In genomic region chr6:122631571-122632249, GRCh38 we compare ENCODE assay signal across 19 cellular contexts. TPM values are rescaled to one million over a fixed set of nuclear protein-coding genes. Genes with fewer than 3 reads are reported as not detected.
DNase-seq lines count a peak whose midpoint lies in the region; ATAC-seq, FAIRE-seq and TF ChIP-seq lines count a peak whose summit lies in the region.
"Had no signal": no experiment of that assay in that cellular context is flagged by ENCODE, and none has a peak within 500 bp of the region (broad histone marks: within the 10 kb centered on the region; RNA-seq: fewer than 3 reads in every experiment).

No MANE protein-coding gene starts in this region.

- H3K27ac Mint-ChIP-seq in chondrocyte (ENCODE audit: unreplicated experiment): peak overlapping the region; percentile 30
- H3K27ac Mint-ChIP-seq: B cell; CD4-positive, alpha-beta memory T cell; H9 had no signal

- no peak for FAIRE-seq in frontal cortex (lab: Jason Lieb, UNC)
- FAIRE-seq: A204.1, G401.6, GM12891 had no signal

- no peak for TF ChIP-seq CTCF in RWPE2 (IDR thresholded peaks at IDR 0.05; ENCODE audit: poor library complexity, severe bottlenecking)
- TF ChIP-seq CTCF in chondrocyte (IDR thresholded peaks at IDR 0.05): no peak
- TF ChIP-seq CTCF in Peyer's patch (IDR thresholded peaks at IDR 0.05): no peak

- H3K4ac ChIP-seq in trophoblast cell (ENCODE audit: low read depth, low read length): no peak overlapping the region

- H3K9ac ChIP-seq in trophoblast cell (ENCODE audit: low read length): no peak overlapping the region

- H4K8ac ChIP-seq in trophoblast cell (ENCODE audit: low read depth, low read length): no peak overlapping the region

- no peak overlapping the region for H3K4me3 Mint-ChIP-seq in chondrocyte (ENCODE audit: unreplicated experiment)
- H3K4me3 Mint-ChIP-seq: B cell; CD4-positive, alpha-beta memory T cell; H9 had no signal

- no peak overlapping the region for H2AFZ ChIP-seq in trophoblast cell (ENCODE audit: insufficient read depth, low read length, poor library complexity)

- no peak overlapping the region for H2BK12ac ChIP-seq in trophoblast cell (ENCODE audit: low read length)

- no peak overlapping the region for H2AK5ac ChIP-seq in trophoblast cell (ENCODE audit: low read length)

- ATAC-seq in RWPE2 (ENCODE audit: low read depth) (0 out of 3 replicates have a peak, but pooled peaks have one; percentile 41), HG03045 (IDR thresholded peaks at IDR 0.05; ENCODE audit: unreplicated experiment) (no peak)

- H3K27me3 ChIP-seq in RWPE2 (ENCODE audit: insufficient read depth, poor library complexity, severe bottlenecking) (no peaks in the 10 kb centered on the region), trophoblast cell (ENCODE audit: insufficient read depth, low read length) (no peaks in the 10 kb centered on the region), Peyer's patch (no peaks in the 10 kb centered on the region)

- no peak for TF ChIP-seq POLR2A in Peyer's patch (IDR thresholded peaks at IDR 0.05)

- H3K4me1 ChIP-seq in RWPE2 (ENCODE audit: insufficient read depth, poor library complexity, severe bottlenecking) (no peaks in the 10 kb centered on the region), trophoblast cell (ENCODE audit: control insufficient read depth in 1 of 2, insufficient read depth in 2 of 2, low read length in 2 of 2) (peaks cover 0 to 2% of the 10 kb centered on the region in 2 experiments), Peyer's patch (no peaks in the 10 kb centered on the region)

- DNase-seq in RWPE2 (ENCODE audit: low spot score): no peak
- no peak for DNase-seq in chondrocyte (ENCODE audit: low spot score)
- peak; percentile 52 for DNase-seq in islet precursor cell
- peak; percentile 43 to 83 for DNase-seq in trophoblast cell
- no peak for DNase-seq in frontal cortex (ENCODE audit: low spot score in 2 of 2)
- DNase-seq in dermis blood vessel endothelial cell: no peak
- DNase-seq in Peyer's patch: no peak
- DNase-seq: CD4-positive, alpha-beta memory T cell; COR-L47; DMS153; DMS79 treated with DMSO at 0.1 percent for 48 hours; EL; GOT3; H9 had no signal

- no peak overlapping the region for H3K4me2 ChIP-seq in trophoblast cell (ENCODE audit: low read length)

- WGBS in trophoblast cell (ENCODE audit: extremely low coverage, insufficient coverage, insufficient read length): no CpG with 5 or more reads among the region's 3 CpGs

- H3K79me2 ChIP-seq in trophoblast cell (ENCODE audit: control insufficient read depth, insufficient read depth, low read length, poor library complexity): no peaks in the 10 kb centered on the region

- H3K27me3 Mint-ChIP-seq in chondrocyte (ENCODE audit: low read depth): no peaks in the 10 kb centered on the region

- H3K4me1 Mint-ChIP-seq in chondrocyte (ENCODE audit: low read depth): peaks cover 31% of the 10 kb centered on the region
- H3K4me1 Mint-ChIP-seq: B cell; CD4-positive, alpha-beta memory T cell; H9 had no signal

- no peak overlapping the region for H3K18ac ChIP-seq in trophoblast cell (ENCODE audit: low read length)

- H3K14ac ChIP-seq in trophoblast cell (ENCODE audit: low read length): no peak overlapping the region

- no peak overlapping the region for H2BK120ac ChIP-seq in trophoblast cell (ENCODE audit: insufficient read depth, low read length, poor library complexity)

- H3K9me3 Mint-ChIP-seq in chondrocyte (ENCODE audit: low read depth): no peaks in the 10 kb centered on the region
- H3K9me3 Mint-ChIP-seq: H9 had no signal

- H3K36me3 ChIP-seq in RWPE2 (ENCODE audit: low read depth) (no peaks in the 10 kb centered on the region), trophoblast cell (ENCODE audit: control insufficient read depth in 1 of 2, insufficient read depth in 2 of 2, low read length in 2 of 2) (no peaks in the 10 kb centered on the region), Peyer's patch (no peaks in the 10 kb centered on the region)

- H3K4me3 ChIP-seq in RWPE2 (ENCODE audit: severe bottlenecking) (no peak overlapping the region), trophoblast cell (ENCODE audit: low read depth, low read length) (no peak overlapping the region), Peyer's patch (no peak overlapping the region)

- H4K12ac ChIP-seq in trophoblast cell (ENCODE audit: low read depth, low read length): no peak overlapping the region

- H3K9me3 ChIP-seq in RWPE2 (ENCODE audit: severe bottlenecking): no peaks in the 10 kb centered on the region
- no peaks in the 10 kb centered on the region for H3K9me3 ChIP-seq in trophoblast cell (ENCODE audit: insufficient read depth, low read depth, low read length)
- no peaks in the 10 kb centered on the region for H3K9me3 ChIP-seq in Peyer's patch

- H4K91ac ChIP-seq in trophoblast cell (ENCODE audit: low read depth, low read length): no peak overlapping the region

- no peak overlapping the region for H3K23ac ChIP-seq in trophoblast cell (ENCODE audit: low read length)

- no peak overlapping the region for H3K27ac ChIP-seq in RWPE2 (ENCODE audit: poor library complexity, severe bottlenecking)
- H3K27ac ChIP-seq in trophoblast cell (ENCODE audit: low read depth, low read length): peak overlapping the region; percentile 42
- no peak overlapping the region for H3K27ac ChIP-seq in Peyer's patch

- peaks cover 8% of the 10 kb centered on the region for H3K36me3 Mint-ChIP-seq in chondrocyte (ENCODE audit: low read depth)
- H3K36me3 Mint-ChIP-seq: CD4-positive, alpha-beta memory T cell had no signal

- H2BK5ac ChIP-seq in trophoblast cell (ENCODE audit: low read depth, low read length, poor library complexity): no peak overlapping the region

- H3K79me1 ChIP-seq in trophoblast cell (ENCODE audit: low read length): no peaks in the 10 kb centered on the region

RNA-seq across cellular contexts. Expression of gene PKIB, which starts 21.5 kb away (rescaled TPM):
- total RNA-seq in chondrocyte: 42.1 to 50.9 TPM (median 44.3 TPM) in 3 replicates
- 39.7 and 42.2 TPM in 2 replicates for polyA plus RNA-seq in trophoblast cell (2013)
- 4.1 TPM for total RNA-seq in frontal cortex
- total RNA-seq in dermis blood vessel endothelial cell: 0.19 TPM in 1 of 2 replicates, not detected in the other
- 100 to 1,000 TPM in 1 of 4 donors, 10 to 100 TPM in 2, 1 to 10 TPM in 1; 4.1 to 119 (median 41.9) TPM for total RNA-seq in Peyer's patch

Comparison
In these comparisons a context has a peak if more than half of its experiments do, and no peak if none do; other contexts are left out.
1. DNase-seq: peak in islet precursor cell (single experiment) and trophoblast cell (2 of 2); none in RWPE2 (single experiment), chondrocyte (single experiment), frontal cortex (0 of 2), dermis blood vessel endothelial cell (single experiment) and Peyer's patch (0 of 3).